ENCODE assay signal across 8 cellular contexts in genomic region chr1:167454929-167455785, GRCh38.
DNase-seq lines count a peak whose midpoint lies in the region; ATAC-seq and TF ChIP-seq lines count a peak whose summit lies in the region.

No MANE protein-coding gene starts in this region.

- H3K27me3 ChIP-seq in GM06990 (replicated peaks; ENCODE audit: control insufficient read depth, insufficient read depth, low read length), result no peaks in the 10 kb centered on the region
- no peaks in the 10 kb centered on the region for H3K27me3 ChIP-seq in HAP-1 (ENCODE audit: low read depth)
- H3K27me3 ChIP-seq in WERI-Rb-1 (ENCODE audit: insufficient read depth, low read depth, severe bottlenecking), result no peaks in the 10 kb centered on the region
- no peaks in the 10 kb centered on the region for H3K27me3 ChIP-seq in mammary epithelial cell (ENCODE audit: insufficient read depth, low read length)

- TF ChIP-seq CTCF in GM06990 (IDR thresholded peaks at IDR 0.05; ENCODE audit: insufficient read depth, low read length, poor library complexity, severe bottlenecking) (no peak), WERI-Rb-1 (IDR thresholded peaks at IDR 0.05; ENCODE audit: low read depth, low read length) (no peak), mammary epithelial cell (conservative IDR thresholded peaks at IDR 0.05 in 1 of 2, IDR thresholded peaks at IDR 0.05 in 1 of 2; ENCODE audit: extremely low read depth in 1 of 2, insufficient read depth in 1 of 2, low read depth in 1 of 2, low read length in 2 of 2) (no peak)

- peak overlapping the region; percentile 26 for H3K9ac ChIP-seq in mammary epithelial cell (ENCODE audit: insufficient read depth, low read length)

- no CpG with 5 or more reads among the region's 83 CpGs for WGBS in mammary epithelial cell (ENCODE audit: low coverage, missing lambda C conversion rate)

- BruUV-seq in mammary epithelial cell (replicated peaks; lab: Mats Ljungman, UMichigan), result no TSS peak

- H3K9me3 ChIP-seq in HAP-1, result no peaks in the 10 kb centered on the region
- no peaks in the 10 kb centered on the region for H3K9me3 ChIP-seq in WERI-Rb-1 (ENCODE audit: severe bottlenecking)
- H3K9me3 ChIP-seq in mammary epithelial cell (replicated peaks; ENCODE audit: insufficient read depth, low read length), result no peaks in the 10 kb centered on the region

- no peaks in the 10 kb centered on the region for H3K36me3 ChIP-seq in GM06990 (ENCODE audit: control insufficient read depth, insufficient read depth, low read length)
- H3K36me3 ChIP-seq in HAP-1 (replicated peaks), result no peaks in the 10 kb centered on the region
- H3K36me3 ChIP-seq in WERI-Rb-1, result no peaks in the 10 kb centered on the region
- no peaks in the 10 kb centered on the region for H3K36me3 ChIP-seq in mammary epithelial cell (ENCODE audit: insufficient read depth, low read length)

- H3K27ac ChIP-seq in WERI-Rb-1 (peak overlapping the region; percentile 14; the same call in 1 of the 2 replicates), mammary epithelial cell (ENCODE audit: insufficient read depth, low read depth, low read length) (no peak overlapping the region)

- intact Hi-C loops in mammary epithelial cell (cut with micrococcal nuclease), result loop anchor here (5.0 kb wide), 1 partner anchor 77 kb away; no protein-coding TSS in a partner anchor

- H3K79me2 ChIP-seq in mammary epithelial cell (ENCODE audit: insufficient read depth, low read length), result no peaks in the 10 kb centered on the region

- CTCF ChIA-PET in mammary epithelial cell (lab: Charles Lee; ENCODE audit: low non-redundant PET), result interaction anchor here (0.6 to 1.0 kb wide), 3 partner anchors 8 to 236 kb away, joined by 3 read pairs; no protein-coding TSS in a partner anchor

- DNase-seq in GM06990 (ENCODE audit: extremely low read depth, insufficient read length) (peak; percentile 72), HAP-1 (ENCODE audit: low spot score in 2 of 2) (peak; percentile 26 to 72), NCI-H1092 (lab: John Stamatoyannopoulos, UW) (peak; percentile 50), WERI-Rb-1 (peak; percentile 33), mammary epithelial cell (peak; percentile 26), islet precursor cell (peak; percentile 78)
- DNase-seq in stimulated activated CD4-positive, alpha-beta T cell treated with anti-CD3 and anti-CD28 coated beads, Interleukin-15, amount 100 ng/mL, for 24 hours, result peak; percentile 87

- peak overlapping the region; percentile 100 for H2AFZ ChIP-seq in mammary epithelial cell (ENCODE audit: low read depth, low read length)

- H4K20me1 ChIP-seq in mammary epithelial cell (ENCODE audit: insufficient read depth, low read length), result no peaks in the 10 kb centered on the region

- ATAC-seq in HG03457 (IDR thresholded peaks at IDR 0.05; ENCODE audit: unreplicated experiment), result no peak

- dilution Hi-C loops in mammary epithelial cell (cut with HindIII; ENCODE audit: low sequenced_read_pairs), result no loop called here

- H3K4me3 ChIP-seq in GM06990 (replicated peaks; ENCODE audit: low read depth, low read length), result peak overlapping the region; percentile 77
- H3K4me3 ChIP-seq in HAP-1, result peak overlapping the region; percentile 40
- peak overlapping the region; percentile 52 for H3K4me3 ChIP-seq in WERI-Rb-1 (ENCODE audit: low read depth, low read length)
- H3K4me3 ChIP-seq in mammary epithelial cell (replicated peaks in 1 of 3; ENCODE audit: insufficient read depth in 1 of 3, low read depth in 2 of 3, low read length in 3 of 3), result peak overlapping the region; percentile 70 to 87 (median 85)

- H3K4me1 ChIP-seq in HAP-1, result peaks cover 14% of the 10 kb centered on the region
- peaks cover 12% of the 10 kb centered on the region for H3K4me1 ChIP-seq in mammary epithelial cell (ENCODE audit: insufficient read depth, low read length)

- peak overlapping the region; percentile 100 for H3K4me2 ChIP-seq in mammary epithelial cell (ENCODE audit: insufficient read depth, low read depth, low read length)

- in situ Hi-C loops in HAP-1 (cut with MboI; ENCODE audit: low sequenced_read_pairs), result no loop called here
- in situ Hi-C loops in mammary epithelial cell (cut with MboI; ENCODE audit: low sequenced_read_pairs in 2 of 2), result no loop called here

Comparison
In these comparisons a context has a peak if more than half of its experiments do, and no peak if none do; other contexts are left out.
1. DNase-seq: peak in every context shown above with its lines; median percentile 87 in stimulated activated CD4-positive, alpha-beta T cell treated with anti-CD3 and anti-CD28 coated beads, Interleukin-15, amount 100 ng/mL, for 24 hours; 78 in islet precursor cell; 72 in GM06990; 50 in NCI-H1092; 49 in HAP-1; 33 in WERI-Rb-1; 26 in mammary epithelial cell.